Comparison of ENCODE assay signal across 38 cellular contexts in genomic region chr12:132585177-132585576, GRCh38. TPM values are rescaled to one million over a fixed set of nuclear protein-coding genes. Genes with fewer than 3 reads are reported as not detected.
"Had no signal": no experiment of that assay in that cellular context is flagged by ENCODE, and none has a peak within 500 bp of the region (broad histone marks: within the 10 kb centered on the region; RNA-seq: fewer than 3 reads in every experiment).

No MANE protein-coding gene starts in this region.

- H3K27me3 Mint-ChIP-seq: activated B cell treated with CpG ODN at 0.5 μM for 24 hours; activated CD4-positive, alpha-beta memory T cell treated with anti-CD3 and anti-CD28 coated beads for 36 hours; activated CD4-positive, alpha-beta T cell treated with anti-CD3 and anti-CD28 coated beads, Interleukin-2, amount 10 ng/mL, durations not matched to agents 7 days and 5 days; activated CD8-positive, alpha-beta T cell treated with anti-CD3 and anti-CD28 coated beads for 36 hours; activated naive CD8-positive, alpha-beta T cell treated with anti-CD3 and anti-CD28 coated beads for 36 hours; activated T-helper 17 cell treated with anti-CD3 and anti-CD28 coated beads, Interleukin-2, amount 50 U/mL, for 72 hours; T-cell had no signal

- H3K4me1 Mint-ChIP-seq: activated B cell treated with CpG ODN at 0.5 μM for 24 hours; activated CD4-positive, alpha-beta T cell treated with anti-CD3 and anti-CD28 coated beads, Interleukin-2, amount 10 ng/mL, durations not matched to agents 7 days and 5 days; activated naive CD8-positive, alpha-beta T cell treated with anti-CD3 and anti-CD28 coated beads for 36 hours; activated T-helper 17 cell treated with anti-CD3 and anti-CD28 coated beads, Interleukin-2, amount 50 U/mL, for 72 hours; T-cell had no signal

- H3K27ac Mint-ChIP-seq: activated B cell treated with CpG ODN at 0.5 μM for 24 hours; activated CD4-positive, alpha-beta memory T cell treated with anti-CD3 and anti-CD28 coated beads for 36 hours; activated CD4-positive, alpha-beta T cell treated with anti-CD3 and anti-CD28 coated beads, Interleukin-2, amount 10 ng/mL, durations not matched to agents 7 days and 5 days; activated CD8-positive, alpha-beta T cell treated with anti-CD3 and anti-CD28 coated beads for 36 hours; activated naive CD4-positive, alpha-beta T cell treated with anti-CD3 and anti-CD28 coated beads for 36 hours; activated naive CD4-positive, alpha-beta T cell treated with anti-CD3 and anti-CD28 coated beads, Interleukin-2, amount 50 U/mL, for 72 hours; activated naive CD8-positive, alpha-beta T cell treated with anti-CD3 and anti-CD28 coated beads for 36 hours; activated T-cell treated with anti-CD3 and anti-CD28 coated beads, Interleukin-2, amount 50 U/mL, for 72 hours; activated T-helper 1 cell treated with anti-CD3 and anti-CD28 coated beads, Interleukin-12 subunit alpha, Interleukin-12 subunit beta, Interleukin-2, Interleukin-4 antibody, amounts not matched to agents 30 ng/mL and 10 ng/mL and 1 ng/mL, durations not matched to agents 14 hours and 24 hours and 36 hours; activated T-helper 17 cell treated with anti-CD3 and anti-CD28 coated beads, Interleukin-2, amount 50 U/mL, for 72 hours; T-cell; T-helper 2 cell treated with Interferon-gamma antibody and Interleukin-4, amounts not matched to agents 5 μg/mL and 100 μg/mL, for 36 hours had no signal

- H3K27ac ChIP-seq: adrenal gland, body of pancreas, brain microvascular endothelial cell, breast epithelium, VCaP had no signal

- H3K36me3 Mint-ChIP-seq: activated naive CD4-positive, alpha-beta T cell treated with anti-CD3 and anti-CD28 coated beads, Interleukin-2, amount 50 U/mL, for 72 hours had no signal

- H3K4me1 ChIP-seq: adrenal gland, body of pancreas, breast epithelium had no signal

- H3K36me3 ChIP-seq: adrenal gland, brain microvascular endothelial cell, breast epithelium had no signal

- ATAC-seq: activated CD8-positive, alpha-beta T cell treated with anti-CD3 and anti-CD28 coated beads for 36 hours; activated naive CD4-positive, alpha-beta T cell treated with anti-CD3 and anti-CD28 coated beads, Interleukin-2, amount 50 U/mL, for 72 hours; activated T-cell treated with anti-CD3 and anti-CD28 coated beads, Interleukin-2, amount 50 U/mL, for 4 hours; activated T-cell treated with anti-CD3 and anti-CD28 coated beads, Interleukin-2, amount 50 U/mL, for 72 hours; activated T-helper 17 cell treated with anti-CD3 and anti-CD28 coated beads, Interleukin-2, amount 50 U/mL, for 72 hours; body of pancreas; T-cell had no signal

- FAIRE-seq: astrocyte, TTC549 had no signal

- H3K4me3 ChIP-seq: adrenal gland, body of pancreas, breast epithelium had no signal

- H3K27me3 ChIP-seq: adrenal gland, body of pancreas, breast epithelium had no signal

- DNase-seq: activated B cell treated with CpG ODN at 0.5 μM for 24 hours; activated CD4-positive, alpha-beta memory T cell treated with anti-CD3 and anti-CD28 coated beads for 36 hours; activated CD4-positive, alpha-beta T cell treated with anti-CD3 and anti-CD28 coated beads for 4 hours; activated CD4-positive, alpha-beta T cell treated with anti-CD3 and anti-CD28 coated beads, Interleukin-2, amount 10 ng/mL, durations not matched to agents 7 days and 5 days; activated CD4-positive, CD25-positive, alpha-beta regulatory T cell treated with anti-CD3 and anti-CD28 coated beads, Interleukin-2, amount 50 U/mL, for 72 hours; activated CD8-positive, alpha-beta memory T cell treated with anti-CD3 and anti-CD28 coated beads, Interleukin-2, amount 50 U/mL, for 4 hours; activated CD8-positive, alpha-beta T cell treated with anti-CD3 and anti-CD28 coated beads for 36 hours; activated effector memory CD4-positive, alpha-beta T cell treated with anti-CD3 and anti-CD28 coated beads, Interleukin-2, amount 50 U/mL, for 16 hours; activated gamma-delta T cell treated with Interleukin-2 at 50 U/mL for 16 hours; activated naive CD4-positive, alpha-beta T cell; activated naive CD4-positive, alpha-beta T cell treated with anti-CD3 and anti-CD28 coated beads for 36 hours; activated naive CD4-positive, alpha-beta T cell treated with anti-CD3 and anti-CD28 coated beads, Interleukin-2, amount 50 U/mL, for 16 hours; activated naive CD8-positive, alpha-beta T cell treated with anti-CD3 and anti-CD28 coated beads for 36 hours; activated T-cell treated with anti-CD3 and anti-CD28 coated beads for 4 hours; activated T-cell treated with anti-CD3 and anti-CD28 coated beads, Interleukin-2, amount 50 U/mL, for 1 hour; activated T-cell treated with anti-CD3 and anti-CD28 coated beads, Interleukin-2, amount 50 U/mL, for 4 hours; activated T-cell treated with anti-CD3 and anti-CD28 coated beads, Interleukin-2, amount 50 U/mL, for 72 hours; adrenal gland; amniotic stem cell; aorta; body of pancreas; brain microvascular endothelial cell; central memory CD4-positive, alpha-beta T cell; T-cell; T-helper 2 cell; T-helper 9 cell had no signal

- H3K9me3 ChIP-seq: adrenal gland, breast epithelium had no signal

- H3K4me3 Mint-ChIP-seq: activated B cell treated with CpG ODN at 0.5 μM for 24 hours; activated CD4-positive, alpha-beta memory T cell treated with anti-CD3 and anti-CD28 coated beads for 36 hours; activated CD4-positive, alpha-beta T cell treated with anti-CD3 and anti-CD28 coated beads, Interleukin-2, amount 10 ng/mL, durations not matched to agents 7 days and 5 days; activated CD8-positive, alpha-beta T cell treated with anti-CD3 and anti-CD28 coated beads for 36 hours; activated naive CD4-positive, alpha-beta T cell treated with anti-CD3 and anti-CD28 coated beads for 36 hours; activated naive CD8-positive, alpha-beta T cell treated with anti-CD3 and anti-CD28 coated beads for 36 hours; activated T-cell treated with anti-CD3 and anti-CD28 coated beads, Interleukin-2, amount 50 U/mL, for 4 hours; activated T-cell treated with anti-CD3 and anti-CD28 coated beads, Interleukin-2, amount 50 U/mL, for 72 hours; activated T-helper 1 cell treated with anti-CD3 and anti-CD28 coated beads, Interleukin-12 subunit alpha, Interleukin-12 subunit beta, Interleukin-2, Interleukin-4 antibody, amounts not matched to agents 30 ng/mL and 10 ng/mL and 1 ng/mL, durations not matched to agents 14 hours and 24 hours and 36 hours; activated T-helper 17 cell treated with anti-CD3 and anti-CD28 coated beads, Interleukin-2, amount 50 U/mL, for 72 hours; T-cell; T-helper 2 cell treated with Interferon-gamma antibody and Interleukin-4, amounts not matched to agents 5 μg/mL and 100 μg/mL, for 36 hours had no signal

RNA-seq across cellular contexts. Expression of gene LRCOL1, which starts 25.2 kb away (rescaled TPM):
- total RNA-seq: activated B cell treated with CpG ODN at 0.5 μM for 24 hours; activated CD4-positive, alpha-beta memory T cell treated with anti-CD3 and anti-CD28 coated beads for 36 hours; activated CD4-positive, alpha-beta T cell treated with anti-CD3 and anti-CD28 coated beads, Interleukin-2, amount 10 ng/mL, durations not matched to agents 7 days and 5 days; activated CD8-positive, alpha-beta memory T cell treated with anti-CD3 and anti-CD28 coated beads for 36 hours; activated CD8-positive, alpha-beta T cell treated with anti-CD3 and anti-CD28 coated beads for 36 hours; activated naive CD4-positive, alpha-beta T cell treated with anti-CD3 and anti-CD28 coated beads for 36 hours; activated naive CD4-positive, alpha-beta T cell treated with anti-CD3 and anti-CD28 coated beads, Interleukin-2, amount 50 U/mL, for 72 hours; activated naive CD8-positive, alpha-beta T cell treated with anti-CD3 and anti-CD28 coated beads for 36 hours; activated T-cell treated with anti-CD3 and anti-CD28 coated beads, Interleukin-2, amount 50 U/mL, for 4 hours; activated T-cell treated with anti-CD3 and anti-CD28 coated beads, Interleukin-2, amount 50 U/mL, for 72 hours; activated T-helper 1 cell treated with anti-CD3 and anti-CD28 coated beads, Interleukin-12 subunit alpha, Interleukin-12 subunit beta, Interleukin-2, Interleukin-4 antibody, amounts not matched to agents 30 ng/mL and 10 ng/mL and 1 ng/mL, durations not matched to agents 14 hours and 24 hours and 36 hours; activated T-helper 17 cell treated with anti-CD3 and anti-CD28 coated beads, Interleukin-2, amount 50 U/mL, for 72 hours; astrocyte; body of pancreas; cardiac septum; cerebellum; T-cell; T-helper 1 cell treated with Interleukin-12 subunit alpha and Interleukin-12 subunit beta and Interleukin-4 antibody, amounts not matched to agents 30 ng/mL and 1 ng/mL, for 36 hours had no signal

RNA-seq across cellular contexts. Expression of gene P2RX2, which starts 33.4 kb away (rescaled TPM):
- total RNA-seq: activated B cell treated with CpG ODN at 0.5 μM for 24 hours; activated CD4-positive, alpha-beta memory T cell treated with anti-CD3 and anti-CD28 coated beads for 36 hours; activated CD4-positive, alpha-beta T cell treated with anti-CD3 and anti-CD28 coated beads, Interleukin-2, amount 10 ng/mL, durations not matched to agents 7 days and 5 days; activated CD8-positive, alpha-beta memory T cell treated with anti-CD3 and anti-CD28 coated beads for 36 hours; activated CD8-positive, alpha-beta T cell treated with anti-CD3 and anti-CD28 coated beads for 36 hours; activated naive CD4-positive, alpha-beta T cell treated with anti-CD3 and anti-CD28 coated beads for 36 hours; activated naive CD4-positive, alpha-beta T cell treated with anti-CD3 and anti-CD28 coated beads, Interleukin-2, amount 50 U/mL, for 72 hours; activated naive CD8-positive, alpha-beta T cell treated with anti-CD3 and anti-CD28 coated beads for 36 hours; activated T-cell treated with anti-CD3 and anti-CD28 coated beads, Interleukin-2, amount 50 U/mL, for 4 hours; activated T-cell treated with anti-CD3 and anti-CD28 coated beads, Interleukin-2, amount 50 U/mL, for 72 hours; activated T-helper 1 cell treated with anti-CD3 and anti-CD28 coated beads, Interleukin-12 subunit alpha, Interleukin-12 subunit beta, Interleukin-2, Interleukin-4 antibody, amounts not matched to agents 30 ng/mL and 10 ng/mL and 1 ng/mL, durations not matched to agents 14 hours and 24 hours and 36 hours; activated T-helper 17 cell treated with anti-CD3 and anti-CD28 coated beads, Interleukin-2, amount 50 U/mL, for 72 hours; astrocyte; cardiac septum; cerebellum; T-cell; T-helper 1 cell treated with Interleukin-12 subunit alpha and Interleukin-12 subunit beta and Interleukin-4 antibody, amounts not matched to agents 30 ng/mL and 1 ng/mL, for 36 hours had no signal
- polyA plus RNA-seq: aorta had no signal
